11 cellular contexts compared by ENCODE assay signal in the genomic region with DNA sequence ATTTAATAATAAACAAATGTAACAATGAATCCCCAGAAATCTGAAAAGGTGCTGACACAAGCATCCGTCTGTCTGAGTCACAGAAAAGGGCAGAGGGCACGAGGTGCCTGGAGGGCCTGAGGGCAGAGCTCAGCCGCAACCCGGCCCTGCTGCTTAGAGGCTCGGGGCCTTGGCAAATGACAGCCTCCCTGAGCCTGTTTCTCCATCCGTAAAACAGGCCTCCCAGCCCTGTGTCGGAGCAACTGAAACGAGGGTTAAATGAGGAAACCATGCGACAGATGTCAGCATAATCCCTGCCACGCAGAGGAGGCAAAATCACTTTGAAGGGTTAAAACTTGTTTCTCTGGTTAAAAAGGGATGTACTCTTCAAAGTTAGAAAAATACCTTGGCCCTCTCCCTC. TPM values are rescaled to one million over a fixed set of nuclear protein-coding genes. Genes with fewer than 3 reads are reported as not detected.
DNase-seq lines count a peak whose midpoint lies in the region; ATAC-seq and TF ChIP-seq lines count a peak whose summit lies in the region.
"Had no signal": no experiment of that assay in that cellular context is flagged by ENCODE, and none has a peak within 500 bp of the region (broad histone marks: within the 10 kb centered on the region; RNA-seq: fewer than 3 reads in every experiment).

No MANE protein-coding gene starts in this region.

- peaks cover 3% of the 10 kb centered on the region for H3K4me1 ChIP-seq in fibroblast of lung (ENCODE audit: control insufficient read depth, extremely low read depth, insufficient read depth, low read length)
- H3K4me1 ChIP-seq: thyroid gland had no signal

- H3K27me3 ChIP-seq in fibroblast of lung (ENCODE audit: control insufficient read depth, insufficient read depth, low read length), result no peaks in the 10 kb centered on the region
- H3K27me3 ChIP-seq: thyroid gland had no signal

- no peaks in the 10 kb centered on the region for H3K9me3 ChIP-seq in fibroblast of lung (ENCODE audit: control insufficient read depth, insufficient read depth, low read depth, low read length)
- H3K9me3 ChIP-seq: thyroid gland had no signal

- H4K20me1 ChIP-seq in fibroblast of lung (ENCODE audit: control insufficient read depth, extremely low read depth, insufficient read depth, low read length), result no peaks in the 10 kb centered on the region

- H3K4me3 ChIP-seq in fibroblast of lung (replicated peaks in 1 of 4; ENCODE audit: control extremely low read depth in 1 of 4, insufficient read depth in 1 of 4, low read depth in 3 of 4, low read length in 4 of 4), result no peak overlapping the region
- H3K4me3 ChIP-seq: thyroid gland had no signal

- no peak for TF ChIP-seq CTCF in fibroblast of lung (conservative IDR thresholded peaks at IDR 0.05 in 1 of 2, IDR thresholded peaks at IDR 0.05 in 1 of 2; ENCODE audit: low read depth in 1 of 2, low read length in 2 of 2)

- H3K9ac ChIP-seq in fibroblast of lung (ENCODE audit: insufficient read depth, low read length), result no peak overlapping the region

- peaks cover 4% of the 10 kb centered on the region for H3K36me3 ChIP-seq in fibroblast of lung (ENCODE audit: control insufficient read depth, insufficient read depth, low read length)

- DNase-seq in 8988T, result peak; percentile 15
- DNase-seq in H4 (ENCODE audit: low spot score), result peak; percentile 64
- DNase-seq in RPMI7951 (ENCODE audit: low read depth), result peak; percentile 86
- peak; percentile 49 for DNase-seq in fibroblast of lung (ENCODE audit: low read depth in 2 of 2)
- DNase-seq in activated T-cell treated with anti-CD3 and anti-CD28 coated beads, Interleukin-2, amount 50 U/mL, for 1 hour, result no peak
- no peak for DNase-seq in NCI-H187 treated with DMSO at 0.1 percent for 48 hours (lab: John Stamatoyannopoulos, UW)
- DNase-seq in T-helper 9 cell, result no peak
- DNase-seq: activated gamma-delta T cell treated with Interleukin-2 at 50 U/mL for 16 hours, caudate nucleus, thyroid gland had no signal

- H3K4me2 ChIP-seq in fibroblast of lung (ENCODE audit: extremely low read depth, insufficient read depth, low read length), result no peak overlapping the region

- no peak overlapping the region for H3K27ac ChIP-seq in fibroblast of lung (ENCODE audit: insufficient read depth, low read length)
- H3K27ac ChIP-seq: thyroid gland had no signal

- no peak for ATAC-seq in HG03460 (IDR thresholded peaks at IDR 0.05; ENCODE audit: unreplicated experiment)

- H2AFZ ChIP-seq in fibroblast of lung (ENCODE audit: low read length), result no peak overlapping the region

- H3K79me2 ChIP-seq in fibroblast of lung (ENCODE audit: control insufficient read depth, insufficient read depth, low read length), result no peaks in the 10 kb centered on the region

RNA-seq across cellular contexts. Expression of a gene that starts 24.9 kb away (rescaled TPM):
- 162 and 206 TPM in 2 replicates for total RNA-seq in H4 (2014; rRNA removed; shearing (Covaris generic))
- 131 and 171 TPM in 2 replicates for total RNA-seq in RPMI7951 (2014; rRNA removed; shearing (Covaris generic))
- total RNA-seq in fibroblast of lung, result 9.5 and 28.4 TPM in 2 replicates
- polyA plus RNA-seq in fibroblast of lung, result 19.8 and 48.9 TPM in 2 replicates
- polyA plus RNA-seq in fibroblast of lung (2012), result 44.4 and 95.4 TPM in 2 replicates
- polyA minus RNA-seq in fibroblast of lung (ENCODE audit: low replicate concordance), result 12.3 and 20.5 TPM in 2 replicates

RNA-seq across cellular contexts. Expression of a gene that starts 24.9 kb away (rescaled TPM):
- total RNA-seq in H4 (2014; rRNA removed; shearing (Covaris generic)), result 66.9 and 93.0 TPM in 2 replicates
- total RNA-seq in RPMI7951 (2014; rRNA removed; shearing (Covaris generic)), result 36.4 and 36.8 TPM in 2 replicates
- 14.9 and 15.9 TPM in 2 replicates for total RNA-seq in fibroblast of lung
- 19.3 and 23.3 TPM in 2 replicates for polyA plus RNA-seq in fibroblast of lung
- polyA plus RNA-seq in fibroblast of lung (2012), result 23.3 and 28.4 TPM in 2 replicates
- polyA minus RNA-seq in fibroblast of lung (ENCODE audit: low replicate concordance), result 10.5 and 31.7 TPM in 2 replicates

RNA-seq across cellular contexts. Expression of a gene that starts 34.2 kb away (rescaled TPM):
- 116 and 121 TPM in 2 replicates for total RNA-seq in H4 (2014; rRNA removed; shearing (Covaris generic))
- 133 and 165 TPM in 2 replicates for total RNA-seq in RPMI7951 (2014; rRNA removed; shearing (Covaris generic))
- 29.4 and 31.8 TPM in 2 replicates for total RNA-seq in fibroblast of lung
- 9.8 and 11.6 TPM in 2 replicates for polyA plus RNA-seq in fibroblast of lung
- polyA plus RNA-seq in fibroblast of lung (2012), result 19.9 and 28.3 TPM in 2 replicates
- polyA minus RNA-seq in fibroblast of lung (ENCODE audit: low replicate concordance), result 36.7 and 41.3 TPM in 2 replicates

RNA-seq across cellular contexts. Expression of a gene that starts 47.3 kb away (rescaled TPM):
- total RNA-seq in H4 (2014; rRNA removed; shearing (Covaris generic)), result 27.7 and 40.2 TPM in 2 replicates
- total RNA-seq in RPMI7951 (2014; rRNA removed; shearing (Covaris generic)), result 8.9 and 24.2 TPM in 2 replicates
- 11.0 and 13.2 TPM in 2 replicates for total RNA-seq in fibroblast of lung
- 27.4 and 48.0 TPM in 2 replicates for polyA plus RNA-seq in fibroblast of lung
- polyA plus RNA-seq in fibroblast of lung (2012), result 45.7 and 94.9 TPM in 2 replicates
- 131 and 279 TPM in 2 replicates for polyA minus RNA-seq in fibroblast of lung (ENCODE audit: low replicate concordance)

Comparison
In these comparisons a context has a peak if more than half of its experiments do, and no peak if none do; other contexts are left out.
1. DNase-seq: peak in 8988T (single experiment), H4 (single experiment), RPMI7951 (single experiment) and fibroblast of lung (2 of 2); none in activated T-cell treated with anti-CD3 and anti-CD28 coated beads, Interleukin-2, amount 50 U/mL, for 1 hour (single experiment), NCI-H187 treated with DMSO at 0.1 percent for 48 hours (single experiment) and T-helper 9 cell (single experiment).